Comparison of ENCODE assay signal across 14 cellular contexts in genomic region chr16:1876066-1876465, GRCh38. TPM values are rescaled to one million over a fixed set of nuclear protein-coding genes. Genes with fewer than 3 reads are reported as not detected.
"Had no signal": no experiment of that assay in that cellular context is flagged by ENCODE, and none has a peak within 500 bp of the region (broad histone marks: within the 10 kb centered on the region; RNA-seq: fewer than 3 reads in every experiment).

No MANE protein-coding gene starts in this region.

RNA-seq across cellular contexts. Expression of gene MEIOB, which starts 4.1 kb away (rescaled TPM):
- total RNA-seq: dermis microvascular lymphatic vessel endothelial cell, endodermal cell, esophagus mucosa, gastrocnemius medialis, heart right ventricle, left lung, left ventricle myocardium superior, lower lobe of right lung, lung microvascular endothelial cell, mononuclear cell had no signal
- polyA plus RNA-seq: heart right ventricle, keratinocyte had no signal

RNA-seq across cellular contexts. Expression of gene HS3ST6, which starts 42.1 kb away (rescaled TPM):
- total RNA-seq: dermis microvascular lymphatic vessel endothelial cell, endodermal cell, gastrocnemius medialis, glomerular endothelial cell, heart right ventricle, left cardiac atrium, left ventricle myocardium superior, lung microvascular endothelial cell, mononuclear cell, mucosa of gallbladder had no signal
- polyA plus RNA-seq: keratinocyte had no signal
